8 cellular contexts compared by ENCODE assay signal in the genomic region with DNA sequence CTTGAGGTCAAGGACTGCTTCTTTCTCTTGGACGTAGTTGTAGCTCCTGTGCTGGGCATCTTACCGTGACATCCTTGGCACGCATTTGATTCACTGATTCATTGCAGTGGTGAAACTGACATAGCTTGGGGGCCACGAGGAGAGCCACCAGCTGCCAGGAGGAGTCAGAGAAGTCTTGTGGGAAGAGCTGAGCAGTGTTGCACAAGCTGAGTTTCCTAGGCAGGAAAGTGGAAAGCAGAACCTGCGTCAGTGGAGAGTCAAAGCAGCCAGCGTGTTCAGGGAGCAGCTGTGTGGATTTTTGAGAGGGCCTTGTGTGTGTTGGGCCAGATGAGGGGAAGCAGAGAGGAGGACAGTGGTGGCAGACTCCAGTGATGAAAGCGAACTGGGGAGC. TPM values are rescaled to one million over a fixed set of nuclear protein-coding genes. Genes with fewer than 3 reads are reported as not detected.
DNase-seq lines count a peak whose midpoint lies in the region; ATAC-seq lines count a peak whose summit lies in the region.

No MANE protein-coding gene starts in this region.

- DNase-seq in AML-193 (lab: John Stamatoyannopoulos, UW): peak; percentile 100
- no peak for DNase-seq in left lobe of liver (ENCODE audit: low spot score)
- DNase-seq in ureter (ENCODE audit: low spot score): peak; percentile 50
- DNase-seq in activated CD8-positive, alpha-beta memory T cell treated with anti-CD3 and anti-CD28 coated beads, Interleukin-2, amount 50 U/mL, for 4 hours: no peak

- H3K27ac ChIP-seq in angular gyrus (ENCODE audit: low read depth, low read length): peak overlapping the region; percentile 0

- ATAC-seq in HG02759 (IDR thresholded peaks at IDR 0.05; ENCODE audit: unreplicated experiment) (peak; percentile 26), left lobe of liver (peak; percentile 42), GM18873 (IDR thresholded peaks at IDR 0.05; ENCODE audit: low FRiP score, unreplicated experiment) (no peak), GM21619 (IDR thresholded peaks at IDR 0.05; ENCODE audit: unreplicated experiment) (no peak)

RNA-seq across cellular contexts. Expression of a gene that starts 5.3 kb away (rescaled TPM):
- 0.70 TPM for total RNA-seq in left lobe of liver
- total RNA-seq in ureter: 5.4 TPM

RNA-seq across cellular contexts. Expression of a gene that starts 54.3 kb away (rescaled TPM):
- 0.15 TPM for total RNA-seq in left lobe of liver
- total RNA-seq in ureter: 0.26 TPM

Comparison
In these comparisons a context has a peak if more than half of its experiments do, and no peak if none do; other contexts are left out.
1. DNase-seq: peak in AML-193 (2 of 2) and ureter (single experiment); none in left lobe of liver (single experiment) and activated CD8-positive, alpha-beta memory T cell treated with anti-CD3 and anti-CD28 coated beads, Interleukin-2, amount 50 U/mL, for 4 hours (single experiment).
2. ATAC-seq: peak in HG02759 (single experiment) and left lobe of liver (single experiment); none in GM18873 (single experiment) and GM21619 (single experiment).